ENCODE assay signal across 24 cellular contexts in genomic region chr13:37642201-37642600, GRCh38. TPM values are rescaled to one million over a fixed set of nuclear protein-coding genes. Genes with fewer than 3 reads are reported as not detected.
"Had no signal": no experiment of that assay in that cellular context is flagged by ENCODE, and none has a peak within 500 bp of the region (broad histone marks: within the 10 kb centered on the region; RNA-seq: fewer than 3 reads in every experiment).

No MANE protein-coding gene starts in this region.

- H3K4me2 ChIP-seq: KMS-11, SK-N-SH had no signal

- ATAC-seq: HepG2, K562 had no signal

- H3K27ac ChIP-seq: KMS-11, RWPE1 had no signal

- H3K9me2 ChIP-seq: SK-N-SH had no signal

- H3K4me3 ChIP-seq: K562 had no signal

- H3K9me3 ChIP-seq: SK-N-SH had no signal

- DNase-seq: IMR-90, Kasumi-1, NCI-H1092, NCI-H1105 treated with DMSO at 0.1 percent for 48 hours, NCI-H1436, NCI-H187, NCI-H2029, NCI-H2081 treated with DMSO at 0.1 percent for 48 hours, NCI-H2171, NCI-H226, NCI-H446, NCI-H510A, NCI-H524 treated with DMSO at 0.1 percent for 48 hours, NCI-H69, NCI-H774, SHP77, SK-N-SH, SW 1271 had no signal

- H3K9ac ChIP-seq: KMS-11, SK-N-SH had no signal

RNA-seq across cellular contexts. Expression of gene POSTN, which starts 43.6 kb away (rescaled TPM):
- total RNA-seq: HepG2, HT1080, SK-MEL-5 had no signal
- polyA plus RNA-seq: HepG2 had no signal
